In the genomic region with DNA sequence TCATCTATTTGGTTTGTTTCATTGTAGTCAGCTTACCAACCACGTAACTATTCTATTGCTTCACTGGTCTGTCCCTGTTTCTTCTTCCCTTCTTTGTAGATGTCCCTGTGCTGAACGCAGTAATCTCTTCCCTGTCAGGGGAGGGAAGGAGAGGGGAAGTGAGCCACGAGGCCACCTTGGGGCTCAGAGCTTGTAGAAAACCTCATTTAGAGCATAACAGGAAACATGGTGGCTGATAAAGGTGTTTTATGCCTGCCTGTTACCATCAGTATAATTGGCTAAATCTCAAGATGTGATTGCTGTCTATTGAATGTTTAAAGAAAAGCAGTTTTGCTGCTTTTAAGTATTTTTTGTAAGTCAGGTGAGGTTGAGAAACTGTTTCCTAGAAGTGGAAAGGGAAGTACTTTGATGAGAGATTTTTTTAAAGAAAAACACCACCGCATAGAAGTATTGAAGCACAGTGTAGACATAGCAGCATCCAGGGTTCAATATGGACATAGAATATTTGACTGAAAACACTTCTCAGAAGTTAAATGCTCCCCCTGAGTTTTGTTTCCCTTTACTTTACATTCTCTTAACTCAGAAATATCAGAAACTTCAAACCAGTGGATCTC, we compare ENCODE assay signal across 14 cellular contexts. TPM values are rescaled to one million over a fixed set of nuclear protein-coding genes. Genes with fewer than 3 reads are reported as not detected.
DNase-seq lines count a peak whose midpoint lies in the region; ATAC-seq and TF ChIP-seq lines count a peak whose summit lies in the region.
"Had no signal": no experiment of that assay in that cellular context is flagged by ENCODE, and none has a peak within 500 bp of the region (broad histone marks: within the 10 kb centered on the region; RNA-seq: fewer than 3 reads in every experiment).

No MANE protein-coding gene starts in this region.

- peak overlapping the region; percentile 72 to 84 (median 78) for H3K4me3 Mint-ChIP-seq in CD4-positive, alpha-beta memory T cell
- H3K4me3 Mint-ChIP-seq in activated CD4-positive, alpha-beta memory T cell treated with anti-CD3 and anti-CD28 coated beads, Interleukin-2, amount 10 ng/mL, durations not matched to agents 7 days and 5 days: peak overlapping the region; percentile 31
- no peak overlapping the region for H3K4me3 Mint-ChIP-seq in immature natural killer cell
- H3K4me3 Mint-ChIP-seq: WTC11 had no signal

- ATAC-seq in HG03565 (IDR thresholded peaks at IDR 0.05; ENCODE audit: unreplicated experiment) (no peak), GM19351 (IDR thresholded peaks at IDR 0.05; ENCODE audit: unreplicated experiment) (no peak)
- ATAC-seq: HepG2, Panc1, WTC11 had no signal

- peaks cover 27% of the 10 kb centered on the region for H3K36me3 ChIP-seq in CD4-positive, alpha-beta memory T cell (ENCODE audit: insufficient read depth, low read length)
- H3K36me3 ChIP-seq: BE2C had no signal

- peaks cover 0 to 3% (median 0%) of the 10 kb centered on the region in 8 donors for H3K9me3 Mint-ChIP-seq in CD4-positive, alpha-beta memory T cell
- H3K9me3 Mint-ChIP-seq in activated CD4-positive, alpha-beta memory T cell treated with anti-CD3 and anti-CD28 coated beads, Interleukin-2, amount 10 ng/mL, durations not matched to agents 7 days and 5 days: peaks cover 4% of the 10 kb centered on the region
- H3K9me3 Mint-ChIP-seq in immature natural killer cell: no peaks in the 10 kb centered on the region
- H3K9me3 Mint-ChIP-seq: WTC11 had no signal

- H3K27ac ChIP-seq in CD4-positive, alpha-beta memory T cell (ENCODE audit: low read depth, low read length): peak overlapping the region; percentile 12
- H3K27ac ChIP-seq: tibial nerve had no signal

- peak overlapping the region in 1 of 2 donors; percentile 33 for H3K4me3 ChIP-seq in CD4-positive, alpha-beta memory T cell (ENCODE audit: low read length in 2 of 2)
- H3K4me3 ChIP-seq: tibial nerve had no signal

- H3K4me1 Mint-ChIP-seq in CD4-positive, alpha-beta memory T cell: peaks cover 39 to 75% (median 58%) of the 10 kb centered on the region in 4 donors
- peaks cover 21% of the 10 kb centered on the region for H3K4me1 Mint-ChIP-seq in activated CD4-positive, alpha-beta memory T cell treated with anti-CD3 and anti-CD28 coated beads, Interleukin-2, amount 10 ng/mL, durations not matched to agents 7 days and 5 days
- peaks cover 7 to 12% of the 10 kb centered on the region in 2 donors for H3K4me1 Mint-ChIP-seq in immature natural killer cell
- H3K4me1 Mint-ChIP-seq: WTC11 had no signal

- DNase-seq in CD4-positive, alpha-beta memory T cell: peak; percentile 34 to 65 (median 58)
- DNase-seq in NOMO-1 (lab: John Stamatoyannopoulos, UW; ENCODE audit: unreplicated experiment in 2 of 2): peak; percentile 43 to 69
- DNase-seq in activated CD4-positive, alpha-beta memory T cell treated with anti-CD3 and anti-CD28 coated beads, Interleukin-2, amount 10 ng/mL, durations not matched to agents 7 days and 5 days: peak; percentile 24
- no peak for DNase-seq in immature natural killer cell
- DNase-seq in RPMI8226: no peak
- DNase-seq in GM13976 (ENCODE audit: low spot score): no peak
- DNase-seq: BE2C, NCI-H2171 had no signal

- intact Hi-C loops in CD4-positive, alpha-beta memory T cell (cut with micrococcal nuclease): loop anchor here (1.0 kb wide), 1 partner anchor 59 kb away; no protein-coding TSS in a partner anchor

- no peak for TF ChIP-seq CTCF in GM13976 (IDR thresholded peaks at IDR 0.05; ENCODE audit: borderline replicate concordance, control extremely low read depth, extremely low read depth, insufficient read depth, missing control alignments)

- H3K27me3 ChIP-seq in CD4-positive, alpha-beta memory T cell (ENCODE audit: insufficient read depth, low read length): no peaks in the 10 kb centered on the region
- H3K27me3 ChIP-seq: BE2C, tibial nerve had no signal

- peak overlapping the region; percentile 78 to 96 (median 94) for H3K27ac Mint-ChIP-seq in CD4-positive, alpha-beta memory T cell
- H3K27ac Mint-ChIP-seq in activated CD4-positive, alpha-beta memory T cell treated with anti-CD3 and anti-CD28 coated beads, Interleukin-2, amount 10 ng/mL, durations not matched to agents 7 days and 5 days: peak overlapping the region; percentile 83
- H3K27ac Mint-ChIP-seq in immature natural killer cell: peak overlapping the region in 4 of 6 donors; percentile 45 to 77 (median 59)
- H3K27ac Mint-ChIP-seq: WTC11 had no signal

- H3K27me3 Mint-ChIP-seq in CD4-positive, alpha-beta memory T cell: no peaks in the 10 kb centered on the region
- no peaks in the 10 kb centered on the region for H3K27me3 Mint-ChIP-seq in activated CD4-positive, alpha-beta memory T cell treated with anti-CD3 and anti-CD28 coated beads, Interleukin-2, amount 10 ng/mL, durations not matched to agents 7 days and 5 days
- H3K27me3 Mint-ChIP-seq in immature natural killer cell (ENCODE audit: low read depth in 3 of 3): no peaks in the 10 kb centered on the region

- POLR2A ChIA-PET in CD4-positive, alpha-beta memory T cell (lab: Charles Lee; ENCODE audit: partially characterized antibody): interaction anchor here (0.8 to 3.7 kb wide), 8 partner anchors 11 to 602 kb away, joined by 3 to 33 read pairs (median 8); a partner anchor contains a TSS
- POLR2A ChIA-PET in activated CD4-positive, alpha-beta memory T cell treated with anti-CD3 and anti-CD28 coated beads, Interleukin-2, amount 10 ng/mL, durations not matched to agents 7 days and 5 days (lab: Charles Lee): interaction anchor here (1.3 to 2.1 kb wide), 3 partner anchors 9 to 59 kb away, joined by 3 to 9 read pairs (median 3); no protein-coding TSS in a partner anchor

- H3K4me1 ChIP-seq in CD4-positive, alpha-beta memory T cell (ENCODE audit: insufficient read depth, low read length): peaks cover 62% of the 10 kb centered on the region
- H3K4me1 ChIP-seq: BE2C, tibial nerve had no signal

- H3K9me3 ChIP-seq in CD4-positive, alpha-beta memory T cell (ENCODE audit: control insufficient read depth in 1 of 2, low read length in 2 of 2): no peaks in the 10 kb centered on the region
- H3K9me3 ChIP-seq: BE2C, tibial nerve had no signal

- in situ Hi-C loops in GM13976 (cut with MboI; ENCODE audit: low sequenced_read_pairs, unreplicated experiment): no loop called here

- H3K36me3 Mint-ChIP-seq in CD4-positive, alpha-beta memory T cell: peaks cover 72 to 83% of the 10 kb centered on the region in 2 donors
- H3K36me3 Mint-ChIP-seq in activated CD4-positive, alpha-beta memory T cell treated with anti-CD3 and anti-CD28 coated beads, Interleukin-2, amount 10 ng/mL, durations not matched to agents 7 days and 5 days (ENCODE audit: low read depth): peaks cover 61% of the 10 kb centered on the region
- H3K36me3 Mint-ChIP-seq in immature natural killer cell: peaks cover 23 to 47% (median 36%) of the 10 kb centered on the region in 3 donors

- CTCF ChIA-PET in CD4-positive, alpha-beta memory T cell (lab: Charles Lee; ENCODE audit: partially characterized antibody): interaction anchor here (1.2 to 4.3 kb wide), 6 partner anchors 8 to 33 kb away, joined by 3 to 26 read pairs (median 10); no protein-coding TSS in a partner anchor
- CTCF ChIA-PET in activated CD4-positive, alpha-beta memory T cell treated with anti-CD3 and anti-CD28 coated beads, Interleukin-2, amount 10 ng/mL, durations not matched to agents 7 days and 5 days (lab: Charles Lee): interaction anchor here (1.0 to 3.7 kb wide), 5 partner anchors 11 to 59 kb away, joined by 3 to 15 read pairs (median 4); no protein-coding TSS in a partner anchor

RNA-seq across cellular contexts. Expression of a gene that starts 59.7 kb away (rescaled TPM):
- 10 to 100 TPM; 34.2 to 36.8 TPM for total RNA-seq in CD4-positive, alpha-beta memory T cell
- 10 to 100 TPM; 12.9 to 19.3 TPM for polyA plus RNA-seq in CD4-positive, alpha-beta memory T cell
- 10 to 100 TPM; 30.7 to 38.5 TPM for total RNA-seq in activated CD4-positive, alpha-beta memory T cell treated with anti-CD3 and anti-CD28 coated beads, Interleukin-2, amount 10 ng/mL, durations not matched to agents 7 days and 5 days
- 10 to 100 TPM in 1 of 3 donors, 1 to 10 TPM in 2; 9.9 to 14.4 (median 10.0) TPM for polyA plus RNA-seq in immature natural killer cell

Comparison
In these comparisons a context has a peak if more than half of its experiments do, and no peak if none do; other contexts are left out.
1. DNase-seq: peak in CD4-positive, alpha-beta memory T cell (5 of 5), NOMO-1 (2 of 2) and activated CD4-positive, alpha-beta memory T cell treated with anti-CD3 and anti-CD28 coated beads, Interleukin-2, amount 10 ng/mL, durations not matched to agents 7 days and 5 days (single experiment); none in immature natural killer cell (0 of 3), RPMI8226 (single experiment) and GM13976 (single experiment).
2. H3K4me3 Mint-ChIP-seq: peak in CD4-positive, alpha-beta memory T cell (8 of 8) and activated CD4-positive, alpha-beta memory T cell treated with anti-CD3 and anti-CD28 coated beads, Interleukin-2, amount 10 ng/mL, durations not matched to agents 7 days and 5 days (single experiment); none in immature natural killer cell (0 of 5).
3. Peak in every context shown above with its lines, with median percentiles within 50 percentile points of each other: H3K27ac Mint-ChIP-seq.